In genomic region chr12:24109381-24110039, GRCh38 we compare ENCODE assay signal across 8 cellular contexts.
DNase-seq lines count a peak whose midpoint lies in the region; ATAC-seq and TF ChIP-seq lines count a peak whose summit lies in the region.

No MANE protein-coding gene starts in this region.

- H3K14ac ChIP-seq in neuronal stem cell (ENCODE audit: low read length) = no peak overlapping the region

- CTCF ChIA-PET in PC-9 (lab: Charles Lee) = no interaction called here

- WGBS in neuronal stem cell (ENCODE audit: extremely low coverage in 2 of 2, insufficient read length in 2 of 2, insufficient replicate concordance in 1 of 2), 2 donors = 100% methylated on average over 2 of the region's 3 CpGs; no CpG with 5 or more reads in 1 of the 2 donors

- H3K4me1 ChIP-seq in PC-9 (replicated peaks; ENCODE audit: insufficient read depth) = no peaks in the 10 kb centered on the region
- peaks cover 0 to 6% of the 10 kb centered on the region in 2 donors for H3K4me1 ChIP-seq in neuronal stem cell (ENCODE audit: control insufficient read depth in 2 of 2, insufficient read depth in 1 of 2, low read depth in 1 of 2, low read length in 2 of 2)

- no peak overlapping the region for H2AFZ ChIP-seq in PC-9
- H2AFZ ChIP-seq in neuronal stem cell (ENCODE audit: low read length) = no peak overlapping the region

- H3K4me3 ChIP-seq in PC-9 (no peak overlapping the region), neuronal stem cell (ENCODE audit: low read length in 2 of 2) (no peak overlapping the region)

- H2BK12ac ChIP-seq in neuronal stem cell (ENCODE audit: low read length) = no peak overlapping the region

- no peaks in the 10 kb centered on the region for H3K9me2 ChIP-seq in PC-9 (ENCODE audit: insufficient read depth)

- no peak overlapping the region for H2BK5ac ChIP-seq in neuronal stem cell (ENCODE audit: low read length)

- H3K18ac ChIP-seq in neuronal stem cell (ENCODE audit: low read length) = no peak overlapping the region

- no peak overlapping the region for H4K8ac ChIP-seq in neuronal stem cell (ENCODE audit: low read depth, low read length)

- no peak overlapping the region for H2BK120ac ChIP-seq in neuronal stem cell (ENCODE audit: low read depth, low read length)

- no peaks in the 10 kb centered on the region for H3K36me3 ChIP-seq in PC-9 (ENCODE audit: low read depth)
- no peaks in the 10 kb centered on the region for H3K36me3 ChIP-seq in neuronal stem cell (replicated peaks in 1 of 2; ENCODE audit: control insufficient read depth in 2 of 2, insufficient read depth in 2 of 2, low read length in 2 of 2)

- no peaks in the 10 kb centered on the region for H3F3A ChIP-seq in PC-9 (ENCODE audit: insufficient read depth, low read depth)

- TF ChIP-seq CTCF in PC-9 (conservative IDR thresholded peaks at IDR 0.05) = peak; percentile 55; the same call in 1 of the 2 replicates

- no peaks in the 10 kb centered on the region for H3K79me1 ChIP-seq in neuronal stem cell (ENCODE audit: low read depth, low read length)

- no TSS peak for BruUV-seq in PC-9 (replicated peaks; lab: Mats Ljungman, UMichigan)

- no peaks in the 10 kb centered on the region for H3K27me3 ChIP-seq in PC-9 (ENCODE audit: insufficient read depth, low read depth)
- H3K27me3 ChIP-seq in neuronal stem cell (ENCODE audit: control insufficient read depth in 3 of 3, insufficient read depth in 3 of 3, low read depth in 1 of 3, low read length in 3 of 3) = no peaks in the 10 kb centered on the region

- no peak overlapping the region for H3K4me2 ChIP-seq in PC-9
- H3K4me2 ChIP-seq in neuronal stem cell (ENCODE audit: insufficient read depth, low read length, poor library complexity, severe bottlenecking) = no peak overlapping the region

- H2AK5ac ChIP-seq in neuronal stem cell (ENCODE audit: low read depth, low read length) = no peak overlapping the region

- H4K91ac ChIP-seq in neuronal stem cell (ENCODE audit: low read depth, low read length, poor library complexity) = no peak overlapping the region

- H4K20me1 ChIP-seq in PC-9 (ENCODE audit: insufficient read depth) = no peaks in the 10 kb centered on the region

- H3K79me2 ChIP-seq in PC-9 (ENCODE audit: low read depth) = no peaks in the 10 kb centered on the region

- no peak overlapping the region for H3K23ac ChIP-seq in neuronal stem cell (ENCODE audit: low read depth, low read length, poor library complexity)

- POLR2A ChIA-PET in PC-9 (lab: Charles Lee; ENCODE audit: unreplicated experiment) = no interaction called here

- ATAC-seq in GM19467 (IDR thresholded peaks at IDR 0.05; ENCODE audit: unreplicated experiment) (peak; percentile 80), HG03442 (IDR thresholded peaks at IDR 0.05; ENCODE audit: unreplicated experiment) (peak; percentile 96)
- no peak for ATAC-seq in activated CD4-positive, CD25-positive, alpha-beta regulatory T cell treated with anti-CD3 and anti-CD28 coated beads, Interleukin-2, amount 50 U/mL, for 24 hours

- no peaks in the 10 kb centered on the region for H3K9me3 ChIP-seq in PC-9 (ENCODE audit: insufficient read depth, low read depth)
- H3K9me3 ChIP-seq in neuronal stem cell (replicated peaks in 1 of 2; ENCODE audit: control insufficient read depth in 2 of 2, insufficient read depth in 1 of 2, low read depth in 1 of 2, low read length in 2 of 2) = no peaks in the 10 kb centered on the region

- no peak overlapping the region for H2BK15ac ChIP-seq in neuronal stem cell (ENCODE audit: low read length)

- intact Hi-C loops in PC-9 (cut with micrococcal nuclease; ENCODE audit: unreplicated experiment) = no loop called here

- no peak overlapping the region for H3K9ac ChIP-seq in neuronal stem cell (ENCODE audit: low read depth, low read length, poor library complexity)

- H3K27ac ChIP-seq in PC-9 = no peak overlapping the region
- H3K27ac ChIP-seq in neuronal stem cell (replicated peaks; ENCODE audit: low read length) = no peak overlapping the region

- DNase-seq in EH (ENCODE audit: low read depth) = peak; percentile 4
- no peak for DNase-seq in PC-9
- DNase-seq in germinal center (ENCODE audit: low spot score) = peak; percentile 53
- DNase-seq in ureter (ENCODE audit: low spot score) = no peak
- DNase-seq in neuronal stem cell (ENCODE audit: low spot score) = no peak

- no peak overlapping the region for H3K4ac ChIP-seq in neuronal stem cell (ENCODE audit: low read length)

Comparison
In these comparisons a context has a peak if more than half of its experiments do, and no peak if none do; other contexts are left out.
1. DNase-seq: peak in EH (single experiment) and germinal center (single experiment); none in PC-9 (0 of 2), ureter (single experiment) and neuronal stem cell (single experiment).
2. ATAC-seq: peak in GM19467 (single experiment) and HG03442 (single experiment); none in activated CD4-positive, CD25-positive, alpha-beta regulatory T cell treated with anti-CD3 and anti-CD28 coated beads, Interleukin-2, amount 50 U/mL, for 24 hours (0 of 2).